In the genomic region with DNA sequence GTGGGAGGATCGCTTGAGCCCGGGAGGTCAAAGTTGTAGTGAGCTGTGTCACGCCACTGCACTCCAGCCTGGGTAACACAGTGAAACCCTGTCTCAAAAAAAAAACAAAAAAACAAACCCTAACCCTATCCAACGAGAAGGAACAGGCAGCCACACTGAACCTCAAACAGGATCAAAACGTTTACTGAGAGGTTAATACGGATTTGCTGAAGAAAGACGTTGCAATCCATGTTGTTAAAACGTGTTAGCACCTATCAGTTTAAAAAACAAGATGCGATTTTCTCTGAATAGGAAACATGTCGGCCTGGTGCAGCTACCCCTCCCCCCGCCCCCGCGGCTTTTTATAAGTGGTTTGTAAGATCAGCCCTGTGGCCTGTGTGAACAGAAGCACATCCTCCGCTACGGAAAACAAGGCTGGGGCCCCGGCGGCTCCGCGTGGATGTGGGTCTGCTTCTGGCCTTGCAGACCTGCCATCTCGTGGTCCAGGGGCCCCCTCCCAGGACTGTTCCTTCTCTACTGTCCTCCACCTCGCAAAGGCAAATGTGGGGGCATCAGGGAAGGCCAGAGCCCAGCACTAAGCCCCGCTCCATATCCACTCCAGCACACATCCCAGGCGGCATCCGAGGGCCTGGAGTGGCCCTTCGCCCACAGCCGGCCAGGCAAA, we compare ENCODE assay signal across 10 cellular contexts. TPM values are rescaled to one million over a fixed set of nuclear protein-coding genes. Genes with fewer than 3 reads are reported as not detected.
DNase-seq lines count a peak whose midpoint lies in the region; ATAC-seq lines count a peak whose summit lies in the region.
"Had no signal": no experiment of that assay in that cellular context is flagged by ENCODE, and none has a peak within 500 bp of the region (broad histone marks: within the 10 kb centered on the region; RNA-seq: fewer than 3 reads in every experiment).

No MANE protein-coding gene starts in this region.

- peak; percentile 94 for ATAC-seq in effector memory CD8-positive, alpha-beta T cell (replicated peaks)
- ATAC-seq in stimulated activated naive CD8-positive, alpha-beta T cell treated with anti-CD3 and anti-CD28 coated beads, Interleukin-15, Interleukin-2, amounts not matched to agents 100 U/mL and 50 U/mL, for 24 hours: peak; percentile 74
- ATAC-seq in GM18870 (IDR thresholded peaks at IDR 0.05; ENCODE audit: unreplicated experiment) (no peak), HG02885 (IDR thresholded peaks at IDR 0.05; ENCODE audit: poor library complexity, unreplicated experiment) (no peak), GM21529 (IDR thresholded peaks at IDR 0.05; ENCODE audit: unreplicated experiment) (no peak)
- ATAC-seq: left lobe of liver, right lobe of liver had no signal

- POLR2A ChIA-PET in activated CD4-positive, alpha-beta memory T cell treated with anti-CD3 and anti-CD28 coated beads, Interleukin-2, amount 10 ng/mL, durations not matched to agents 7 days and 5 days (lab: Charles Lee): interaction anchor here (0.6 to 2.8 kb wide), 8 partner anchors 8 to 224 kb away, joined by 3 to 30 read pairs (median 4); a partner anchor contains a TSS

- peak overlapping the region; percentile 87 for H3K27ac Mint-ChIP-seq in activated CD4-positive, alpha-beta memory T cell treated with anti-CD3 and anti-CD28 coated beads, Interleukin-2, amount 10 ng/mL, durations not matched to agents 7 days and 5 days
- H3K27ac Mint-ChIP-seq in effector memory CD8-positive, alpha-beta T cell: peak overlapping the region; percentile 68 to 81

- H3K4me3 Mint-ChIP-seq in activated CD4-positive, alpha-beta memory T cell treated with anti-CD3 and anti-CD28 coated beads, Interleukin-2, amount 10 ng/mL, durations not matched to agents 7 days and 5 days: peak overlapping the region; percentile 51
- peak overlapping the region; percentile 67 to 72 for H3K4me3 Mint-ChIP-seq in effector memory CD8-positive, alpha-beta T cell

- peaks cover 3% of the 10 kb centered on the region for H3K27me3 Mint-ChIP-seq in activated CD4-positive, alpha-beta memory T cell treated with anti-CD3 and anti-CD28 coated beads, Interleukin-2, amount 10 ng/mL, durations not matched to agents 7 days and 5 days
- H3K27me3 Mint-ChIP-seq in effector memory CD8-positive, alpha-beta T cell: no peaks in the 10 kb centered on the region

- H3K9me3 Mint-ChIP-seq in activated CD4-positive, alpha-beta memory T cell treated with anti-CD3 and anti-CD28 coated beads, Interleukin-2, amount 10 ng/mL, durations not matched to agents 7 days and 5 days: no peaks in the 10 kb centered on the region
- H3K9me3 Mint-ChIP-seq in effector memory CD8-positive, alpha-beta T cell: no peaks in the 10 kb centered on the region

- peak; percentile 18 to 26 for DNase-seq in NCI-H526 (lab: John Stamatoyannopoulos, UW)
- DNase-seq in NCI-H526 treated with DMSO at 0.1 percent for 48 hours (lab: John Stamatoyannopoulos, UW): no peak
- peak; percentile 75 for DNase-seq in activated CD4-positive, alpha-beta memory T cell treated with anti-CD3 and anti-CD28 coated beads, Interleukin-2, amount 10 ng/mL, durations not matched to agents 7 days and 5 days
- DNase-seq in effector memory CD8-positive, alpha-beta T cell: peak; percentile 41 to 52 (median 46)
- peak; percentile 68 for DNase-seq in stimulated activated naive CD8-positive, alpha-beta T cell treated with anti-CD3 and anti-CD28 coated beads, Interleukin-15, Interleukin-2, amounts not matched to agents 100 U/mL and 50 U/mL, for 24 hours

- CTCF ChIA-PET in activated CD4-positive, alpha-beta memory T cell treated with anti-CD3 and anti-CD28 coated beads, Interleukin-2, amount 10 ng/mL, durations not matched to agents 7 days and 5 days (lab: Charles Lee): interaction anchor here (1.1 to 1.4 kb wide), 5 partner anchors 10 to 109 kb away, joined by 3 to 6 read pairs (median 3); a partner anchor contains a TSS

- no peaks in the 10 kb centered on the region for H3K36me3 Mint-ChIP-seq in activated CD4-positive, alpha-beta memory T cell treated with anti-CD3 and anti-CD28 coated beads, Interleukin-2, amount 10 ng/mL, durations not matched to agents 7 days and 5 days (ENCODE audit: low read depth)
- H3K36me3 Mint-ChIP-seq in effector memory CD8-positive, alpha-beta T cell (ENCODE audit: insufficient read depth): no peaks in the 10 kb centered on the region

- peaks cover 22% of the 10 kb centered on the region for H3K4me1 Mint-ChIP-seq in activated CD4-positive, alpha-beta memory T cell treated with anti-CD3 and anti-CD28 coated beads, Interleukin-2, amount 10 ng/mL, durations not matched to agents 7 days and 5 days
- H3K4me1 Mint-ChIP-seq in effector memory CD8-positive, alpha-beta T cell (ENCODE audit: low read depth in 2 of 2): peaks cover 16 to 23% of the 10 kb centered on the region in 2 donors

RNA-seq across cellular contexts. Expression of a gene that starts 11.4 kb away (rescaled TPM):
- total RNA-seq in activated CD4-positive, alpha-beta memory T cell treated with anti-CD3 and anti-CD28 coated beads, Interleukin-2, amount 10 ng/mL, durations not matched to agents 7 days and 5 days: 10 to 100 TPM; 88.3 to 90.4 TPM

RNA-seq across cellular contexts. Expression of a gene that starts 14.5 kb away (rescaled TPM):
- total RNA-seq in activated CD4-positive, alpha-beta memory T cell treated with anti-CD3 and anti-CD28 coated beads, Interleukin-2, amount 10 ng/mL, durations not matched to agents 7 days and 5 days: 100 to 1,000 TPM; 181 to 186 TPM

RNA-seq across cellular contexts. Expression of a gene that starts 43.1 kb away (rescaled TPM):
- total RNA-seq in activated CD4-positive, alpha-beta memory T cell treated with anti-CD3 and anti-CD28 coated beads, Interleukin-2, amount 10 ng/mL, durations not matched to agents 7 days and 5 days: 10 to 100 TPM; 41.6 to 42.8 TPM

RNA-seq across cellular contexts. Expression of a gene that starts 43.2 kb away (rescaled TPM):
- total RNA-seq in activated CD4-positive, alpha-beta memory T cell treated with anti-CD3 and anti-CD28 coated beads, Interleukin-2, amount 10 ng/mL, durations not matched to agents 7 days and 5 days: 10 to 100 TPM; 52.9 to 53.4 TPM

RNA-seq across cellular contexts. Expression of a gene that starts 54.5 kb away (rescaled TPM):
- not detected for total RNA-seq in activated CD4-positive, alpha-beta memory T cell treated with anti-CD3 and anti-CD28 coated beads, Interleukin-2, amount 10 ng/mL, durations not matched to agents 7 days and 5 days

Comparison
In these comparisons a context has a peak if more than half of its experiments do, and no peak if none do; other contexts are left out.
1. ATAC-seq: peak in effector memory CD8-positive, alpha-beta T cell (single experiment) and stimulated activated naive CD8-positive, alpha-beta T cell treated with anti-CD3 and anti-CD28 coated beads, Interleukin-15, Interleukin-2, amounts not matched to agents 100 U/mL and 50 U/mL, for 24 hours (single experiment); none in GM18870 (single experiment), HG02885 (single experiment) and GM21529 (single experiment).